ENCODE assay signal across 31 cellular contexts in genomic region chr17:80472996-80473395, GRCh38. TPM values are rescaled to one million over a fixed set of nuclear protein-coding genes. Genes with fewer than 3 reads are reported as not detected.
"Had no signal": no experiment of that assay in that cellular context is flagged by ENCODE, and none has a peak within 500 bp of the region (broad histone marks: within the 10 kb centered on the region; RNA-seq: fewer than 3 reads in every experiment).

No MANE protein-coding gene starts in this region.

- H3K4me3 ChIP-seq: colonic mucosa, esophagus squamous epithelium, left lung, mucosa of descending colon, ovary, psoas muscle, stomach, thyroid gland, vagina had no signal

- H3K27ac ChIP-seq: colonic mucosa, esophagus squamous epithelium, left lung, ovary, psoas muscle, thyroid gland, vagina had no signal

- H3K36me3 ChIP-seq: colonic mucosa, esophagus squamous epithelium, left lung, ovary, thyroid gland, vagina had no signal

- H3K27ac Mint-ChIP-seq: dendritic cell treated with granulocyte-macrophage colony-stimulating factor and Interleukin-4, amounts not matched to agents 40 ng/mL and 50 ng/mL, for 4 days; mesothelial cell of epicardium; nephron progenitor cell had no signal

- FAIRE-seq: endothelial cell of umbilical vein, frontal cortex had no signal

- H3K36me3 Mint-ChIP-seq: mesothelial cell of epicardium; naive B cell; stimulated activated effector memory CD8-positive, alpha-beta T cell treated with anti-CD3 and anti-CD28 coated beads, Interleukin-12 subunit alpha, Interleukin-12 subunit beta, amount 100 ng/mL, for 72 hours had no signal

- H3K9me3 Mint-ChIP-seq: dendritic cell treated with granulocyte-macrophage colony-stimulating factor and Interleukin-4, amounts not matched to agents 40 ng/mL and 50 ng/mL, for 4 days; mesothelial cell of epicardium; naive B cell; nephron progenitor cell; stimulated activated effector memory CD8-positive, alpha-beta T cell treated with anti-CD3 and anti-CD28 coated beads, Interleukin-12 subunit alpha, Interleukin-12 subunit beta, amount 100 ng/mL, for 72 hours had no signal

- H3K4me3 Mint-ChIP-seq: dendritic cell treated with granulocyte-macrophage colony-stimulating factor and Interleukin-4, amounts not matched to agents 40 ng/mL and 50 ng/mL, for 4 days; mesothelial cell of epicardium; nephron progenitor cell; stimulated activated effector memory CD8-positive, alpha-beta T cell treated with anti-CD3 and anti-CD28 coated beads, Interleukin-12 subunit alpha, Interleukin-12 subunit beta, amount 100 ng/mL, for 72 hours had no signal

- H3K9me3 ChIP-seq: colonic mucosa, esophagus squamous epithelium, left lung, mucosa of descending colon, ovary, psoas muscle, sigmoid colon, stomach, thyroid gland, vagina had no signal

- DNase-seq: colonic mucosa; effector memory CD4-positive, alpha-beta T cell; esophagus squamous epithelium; hypothalamus; left cardiac atrium; left lung; mesenchymal stem cell; mucosa of descending colon; naive B cell; nephron progenitor cell; occipital lobe; ovary; psoas muscle; sigmoid colon; stimulated activated CD4-positive, alpha-beta T cell treated with anti-CD3 and anti-CD28 coated beads, Interleukin-2, amount 100 ng/mL, for 24 hours; stimulated activated CD4-positive, alpha-beta T cell treated with anti-CD3 and anti-CD28 coated beads, Interleukin-4, amount 100 ng/mL, for 24 hours; stimulated activated naive CD4-positive, alpha-beta T cell treated with Interleukin-2 at 50 U/mL for 16 hours; stomach; thyroid gland; trophoblast cell had no signal

- ATAC-seq: left cardiac atrium; left lung; mucosa of descending colon; psoas muscle; right cardiac atrium; stimulated activated effector memory CD8-positive, alpha-beta T cell treated with anti-CD3 and anti-CD28 coated beads, Interleukin-12 subunit alpha, Interleukin-12 subunit beta, amount 100 ng/mL, for 72 hours had no signal

RNA-seq across cellular contexts. Expression of gene NPTX1, which starts 3.4 kb away (rescaled TPM):
- total RNA-seq: endothelial cell of umbilical vein, epithelial cell of proximal tubule, kidney epithelial cell, left cardiac atrium, renal cortical epithelial cell, right cardiac atrium, subcutaneous adipose tissue had no signal
